Comparison of ENCODE assay signal across 13 cellular contexts in the genomic region with DNA sequence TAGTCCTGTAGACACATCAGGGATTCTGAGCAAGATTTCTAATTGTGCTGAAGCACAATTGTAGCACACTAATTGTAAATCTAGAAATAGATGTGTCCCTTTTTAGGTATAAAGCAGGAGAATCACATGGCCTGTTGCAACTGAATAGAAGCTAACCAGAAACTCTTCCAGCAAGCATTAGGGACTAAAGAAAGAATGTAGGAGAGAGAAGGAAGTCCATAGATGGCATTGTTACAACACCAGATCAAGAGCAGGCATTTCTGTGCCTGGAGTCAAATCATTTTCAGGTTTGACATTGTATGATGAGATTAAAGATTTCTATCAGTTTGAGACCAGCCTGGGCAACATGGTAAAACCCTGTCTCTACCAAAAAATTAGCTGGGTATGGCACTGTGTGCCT. TPM values are rescaled to one million over a fixed set of nuclear protein-coding genes. Genes with fewer than 3 reads are reported as not detected.
DNase-seq lines count a peak whose midpoint lies in the region; ATAC-seq and TF ChIP-seq lines count a peak whose summit lies in the region.
"Had no signal": no experiment of that assay in that cellular context is flagged by ENCODE, and none has a peak within 500 bp of the region (broad histone marks: within the 10 kb centered on the region; RNA-seq: fewer than 3 reads in every experiment).

No MANE protein-coding gene starts in this region.

- peaks cover 3% of the 10 kb centered on the region for H3K4me1 Mint-ChIP-seq in activated naive CD4-positive, alpha-beta T cell treated with anti-CD3 and anti-CD28 coated beads, Interleukin-2, amount 50 U/mL, for 24 hours
- peaks cover 6% of the 10 kb centered on the region for H3K4me1 Mint-ChIP-seq in activated CD8-positive, alpha-beta T cell treated with anti-CD3 and anti-CD28 coated beads for 36 hours (ENCODE audit: low read depth)

- POLR2A ChIA-PET in activated CD8-positive, alpha-beta T cell treated with anti-CD3 and anti-CD28 coated beads for 36 hours (lab: Charles Lee), result no interaction called here

- intact Hi-C loops in activated CD8-positive, alpha-beta T cell treated with anti-CD3 and anti-CD28 coated beads for 36 hours (cut with micrococcal nuclease), result no loop called here

- H3K27ac Mint-ChIP-seq in activated naive CD4-positive, alpha-beta T cell treated with anti-CD3 and anti-CD28 coated beads, Interleukin-2, amount 50 U/mL, for 24 hours, result peak overlapping the region; percentile 38
- H3K27ac Mint-ChIP-seq in activated naive CD4-positive, alpha-beta T cell treated with anti-CD3 and anti-CD28 coated beads, Interleukin-2, amount 50 U/mL, for 72 hours, result peak overlapping the region in 1 of 2 donors; percentile 70
- H3K27ac Mint-ChIP-seq in activated CD8-positive, alpha-beta T cell treated with anti-CD3 and anti-CD28 coated beads for 36 hours, result no peak overlapping the region
- H3K27ac Mint-ChIP-seq: activated T-helper 17 cell treated with anti-CD3 and anti-CD28 coated beads, Interleukin-2, amount 50 U/mL, for 72 hours had no signal

- no peaks in the 10 kb centered on the region for H3K9me3 Mint-ChIP-seq in activated naive CD4-positive, alpha-beta T cell treated with anti-CD3 and anti-CD28 coated beads, Interleukin-2, amount 50 U/mL, for 24 hours
- H3K9me3 Mint-ChIP-seq in activated naive CD4-positive, alpha-beta T cell treated with anti-CD3 and anti-CD28 coated beads, Interleukin-2, amount 50 U/mL, for 72 hours, result no peaks in the 10 kb centered on the region
- H3K9me3 Mint-ChIP-seq in activated CD8-positive, alpha-beta T cell treated with anti-CD3 and anti-CD28 coated beads for 36 hours, result no peaks in the 10 kb centered on the region
- H3K9me3 Mint-ChIP-seq: activated T-helper 17 cell treated with anti-CD3 and anti-CD28 coated beads, Interleukin-2, amount 50 U/mL, for 72 hours; naive thymus-derived CD8-positive, alpha-beta T cell had no signal

- H3K27me3 Mint-ChIP-seq in activated naive CD4-positive, alpha-beta T cell treated with anti-CD3 and anti-CD28 coated beads, Interleukin-2, amount 50 U/mL, for 24 hours, result no peaks in the 10 kb centered on the region
- H3K27me3 Mint-ChIP-seq in activated CD8-positive, alpha-beta T cell treated with anti-CD3 and anti-CD28 coated beads for 36 hours, result no peaks in the 10 kb centered on the region
- H3K27me3 Mint-ChIP-seq: activated T-helper 17 cell treated with anti-CD3 and anti-CD28 coated beads, Interleukin-2, amount 50 U/mL, for 72 hours; naive thymus-derived CD8-positive, alpha-beta T cell had no signal

- H3K36me3 Mint-ChIP-seq in activated naive CD4-positive, alpha-beta T cell treated with anti-CD3 and anti-CD28 coated beads, Interleukin-2, amount 50 U/mL, for 24 hours, result peaks cover 6% of the 10 kb centered on the region
- peaks cover 0 to 23% of the 10 kb centered on the region in 2 donors for H3K36me3 Mint-ChIP-seq in activated naive CD4-positive, alpha-beta T cell treated with anti-CD3 and anti-CD28 coated beads, Interleukin-2, amount 50 U/mL, for 72 hours
- peaks cover 25% of the 10 kb centered on the region for H3K36me3 Mint-ChIP-seq in activated CD8-positive, alpha-beta T cell treated with anti-CD3 and anti-CD28 coated beads for 36 hours (ENCODE audit: low read depth)

- ATAC-seq in activated naive CD4-positive, alpha-beta T cell treated with anti-CD3 and anti-CD28 coated beads, Interleukin-2, amount 50 U/mL, for 72 hours, result no peak
- ATAC-seq in GM18858 (IDR thresholded peaks at IDR 0.05; ENCODE audit: unreplicated experiment), result no peak
- ATAC-seq in GM21717 (IDR thresholded peaks at IDR 0.05; ENCODE audit: unreplicated experiment), result no peak
- no peak for ATAC-seq in activated CD8-positive, alpha-beta T cell treated with anti-CD3 and anti-CD28 coated beads for 36 hours
- ATAC-seq: activated T-helper 17 cell treated with anti-CD3 and anti-CD28 coated beads, Interleukin-2, amount 50 U/mL, for 72 hours; naive thymus-derived CD8-positive, alpha-beta T cell; PC-3 had no signal

- CTCF ChIA-PET in activated CD8-positive, alpha-beta T cell treated with anti-CD3 and anti-CD28 coated beads for 36 hours (lab: Charles Lee), result interaction anchor here (1.2 kb wide), 1 partner anchor 25 kb away, joined by 3 read pairs; no protein-coding TSS in a partner anchor

- DNase-seq in activated naive CD4-positive, alpha-beta T cell treated with anti-CD3 and anti-CD28 coated beads, Interleukin-2, amount 50 U/mL, for 72 hours (ENCODE audit: low spot score in 2 of 2), result no peak
- DNase-seq in astrocyte of the hippocampus (ENCODE audit: low read depth, low spot score), result peak; percentile 41
- peak; percentile 77 for DNase-seq in iris pigment epithelial cell (ENCODE audit: low read depth)
- DNase-seq in superior temporal gyrus (ENCODE audit: extremely low spot score), result peak; percentile 25
- no peak for DNase-seq in activated CD8-positive, alpha-beta T cell treated with anti-CD3 and anti-CD28 coated beads for 36 hours
- DNase-seq: naive thymus-derived CD8-positive, alpha-beta T cell; NCI-H1092; NCI-H526 treated with DMSO at 0.1 percent for 48 hours; PC-3 had no signal

- no peak for TF ChIP-seq CTCF in activated CD8-positive, alpha-beta T cell treated with anti-CD3 and anti-CD28 coated beads for 36 hours (IDR thresholded peaks at IDR 0.05)

- H3K4me3 Mint-ChIP-seq in activated naive CD4-positive, alpha-beta T cell treated with anti-CD3 and anti-CD28 coated beads, Interleukin-2, amount 50 U/mL, for 24 hours, result no peak overlapping the region
- H3K4me3 Mint-ChIP-seq in activated CD8-positive, alpha-beta T cell treated with anti-CD3 and anti-CD28 coated beads for 36 hours, result no peak overlapping the region
- H3K4me3 Mint-ChIP-seq: activated T-helper 17 cell treated with anti-CD3 and anti-CD28 coated beads, Interleukin-2, amount 50 U/mL, for 72 hours; naive thymus-derived CD8-positive, alpha-beta T cell had no signal

RNA-seq across cellular contexts. Expression of a gene that starts 27.4 kb away (rescaled TPM):
- total RNA-seq in activated naive CD4-positive, alpha-beta T cell treated with anti-CD3 and anti-CD28 coated beads, Interleukin-2, amount 50 U/mL, for 72 hours, result 1 to 10 TPM; 9.6 to 9.7 TPM
- 1 to 10 TPM; 6.9 to 7.3 TPM for total RNA-seq in activated CD8-positive, alpha-beta T cell treated with anti-CD3 and anti-CD28 coated beads for 36 hours

RNA-seq across cellular contexts. Expression of a gene that starts 51.8 kb away (rescaled TPM):
- 10 to 100 TPM; 38.0 to 55.1 TPM for total RNA-seq in activated naive CD4-positive, alpha-beta T cell treated with anti-CD3 and anti-CD28 coated beads, Interleukin-2, amount 50 U/mL, for 72 hours
- total RNA-seq in activated CD8-positive, alpha-beta T cell treated with anti-CD3 and anti-CD28 coated beads for 36 hours, result 10 to 100 TPM; 43.1 to 47.2 TPM

Comparison
In these comparisons a context has a peak if more than half of its experiments do, and no peak if none do; other contexts are left out.
1. DNase-seq: peak in astrocyte of the hippocampus (single experiment), iris pigment epithelial cell (single experiment) and superior temporal gyrus (single experiment); none in activated naive CD4-positive, alpha-beta T cell treated with anti-CD3 and anti-CD28 coated beads, Interleukin-2, amount 50 U/mL, for 72 hours (0 of 2) and activated CD8-positive, alpha-beta T cell treated with anti-CD3 and anti-CD28 coated beads for 36 hours (single experiment).